Comparison of ENCODE assay signal across 22 cellular contexts in the genomic region with DNA sequence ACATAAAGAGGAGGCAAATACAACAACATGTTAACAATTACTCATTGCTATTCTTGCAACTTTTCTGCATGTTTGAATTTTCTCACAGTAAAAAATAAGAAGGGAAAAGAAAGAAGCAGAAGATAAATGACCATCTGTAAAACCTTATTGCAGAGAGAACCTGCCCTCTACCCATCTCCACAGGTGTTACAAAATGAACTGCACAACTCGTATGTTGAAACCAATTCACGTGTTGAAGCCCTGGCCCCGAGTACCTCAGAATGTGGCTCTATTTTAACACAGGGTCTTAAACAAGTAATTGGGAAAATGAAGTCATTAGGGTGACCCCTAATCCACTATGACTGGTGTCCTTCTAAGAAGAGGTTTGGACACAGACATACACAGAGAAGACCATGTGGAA. TPM values are rescaled to one million over a fixed set of nuclear protein-coding genes. Genes with fewer than 3 reads are reported as not detected.
A peak's percentile ranks its signal among the peaks of the same experiment; 100 is the strongest.
DNase-seq lines count a peak whose midpoint lies in the region; ATAC-seq and TF ChIP-seq lines count a peak whose summit lies in the region.
"Had no signal": no experiment of that assay in that cellular context is flagged by ENCODE, and none has a peak within 500 bp of the region (broad histone marks: within the 10 kb centered on the region; RNA-seq: fewer than 3 reads in every experiment).

No MANE protein-coding gene starts in this region.

- 98% methylated on average over 3 of the region's 3 CpGs for WGBS in esophagus muscularis mucosa

- no peak overlapping the region for H3K4me3 ChIP-seq in naive thymus-derived CD4-positive, alpha-beta T cell (ENCODE audit: low read length)
- no peak overlapping the region for H3K4me3 ChIP-seq in esophagus muscularis mucosa
- H3K4me3 ChIP-seq: BLaER1 treated with 17β-estradiol and CSF1 and Interleukin-3, amounts not matched to agents 10 nM and 100 nM; cardiac muscle cell; gastrocnemius medialis; mucosa of descending colon; thoracic aorta had no signal

- H3K27me3 ChIP-seq in CD4-positive, alpha-beta T cell (ENCODE audit: control insufficient read depth, insufficient read depth, low read length), result no peaks in the 10 kb centered on the region
- H3K27me3 ChIP-seq in naive thymus-derived CD4-positive, alpha-beta T cell (ENCODE audit: control insufficient read depth in 2 of 2, insufficient read depth in 2 of 2, low read length in 2 of 2), result no peaks in the 10 kb centered on the region
- H3K27me3 ChIP-seq in esophagus muscularis mucosa, result no peaks in the 10 kb centered on the region
- H3K27me3 ChIP-seq: BLaER1 treated with 17β-estradiol and CSF1 and Interleukin-3, amounts not matched to agents 10 nM and 100 nM; cardiac muscle cell; gastrocnemius medialis had no signal

- peak overlapping the region; percentile 11 for H3K27ac ChIP-seq in CD4-positive, alpha-beta T cell (ENCODE audit: low read depth, low read length)
- peak overlapping the region; percentile 32 for H3K27ac ChIP-seq in naive thymus-derived CD4-positive, alpha-beta T cell (ENCODE audit: low read depth, low read length)
- no peak overlapping the region for H3K27ac ChIP-seq in esophagus muscularis mucosa (replicated peaks in 1 of 4)
- H3K27ac ChIP-seq: BLaER1 treated with 17β-estradiol and CSF1 and Interleukin-3, amounts not matched to agents 10 nM and 100 nM; cardiac muscle cell had no signal

- peaks cover 3% of the 10 kb centered on the region for H3K9me3 Mint-ChIP-seq in CD4-positive, alpha-beta T cell
- peaks cover 7% of the 10 kb centered on the region for H3K9me3 Mint-ChIP-seq in chondrocyte (ENCODE audit: low read depth)
- peaks cover 0 to 24% (median 14%) of the 10 kb centered on the region in 11 donors for H3K9me3 Mint-ChIP-seq in naive thymus-derived CD4-positive, alpha-beta T cell

- intact Hi-C loops in CD4-positive, alpha-beta T cell (cut with DNase I, micrococcal nuclease), result no loop called here
- intact Hi-C loops in naive thymus-derived CD4-positive, alpha-beta T cell (cut with micrococcal nuclease), result no loop called here
- intact Hi-C loops in esophagus muscularis mucosa (cut with DNase I), result no loop called here

- H3K4me3 Mint-ChIP-seq in CD4-positive, alpha-beta T cell, result no peak overlapping the region
- H3K4me3 Mint-ChIP-seq in chondrocyte (ENCODE audit: unreplicated experiment), result no peak overlapping the region
- H3K4me3 Mint-ChIP-seq in naive thymus-derived CD4-positive, alpha-beta T cell, result peak overlapping the region in 1 of 10 donors; percentile 18
- H3K4me3 Mint-ChIP-seq: activated CD4-positive, alpha-beta memory T cell treated with anti-CD3 and anti-CD28 coated beads, Interleukin-2, amount 10 ng/mL, durations not matched to agents 7 days and 5 days; stimulated activated effector memory CD8-positive, alpha-beta T cell treated with anti-CD3 and anti-CD28 coated beads, Interleukin-12 subunit alpha, Interleukin-12 subunit beta, amount 100 ng/mL, for 72 hours had no signal

- H3K9me3 ChIP-seq in CD4-positive, alpha-beta T cell (ENCODE audit: control insufficient read depth, low read length), result peaks cover 11% of the 10 kb centered on the region
- H3K9me3 ChIP-seq in naive thymus-derived CD4-positive, alpha-beta T cell (ENCODE audit: control insufficient read depth in 2 of 3, low read length in 3 of 3), result peaks cover 0 to 9% (median 6%) of the 10 kb centered on the region in 3 experiments
- no peaks in the 10 kb centered on the region for H3K9me3 ChIP-seq in esophagus muscularis mucosa
- H3K9me3 ChIP-seq: gastrocnemius medialis, mucosa of descending colon, thoracic aorta had no signal

- H3K4me1 Mint-ChIP-seq in CD4-positive, alpha-beta T cell (ENCODE audit: low read depth), result peaks cover 55% of the 10 kb centered on the region
- H3K4me1 Mint-ChIP-seq in chondrocyte (ENCODE audit: low read depth), result peaks cover 20% of the 10 kb centered on the region
- H3K4me1 Mint-ChIP-seq in naive thymus-derived CD4-positive, alpha-beta T cell, result peaks cover 26 to 66% (median 55%) of the 10 kb centered on the region in 7 donors

- H3K27ac Mint-ChIP-seq in CD4-positive, alpha-beta T cell, result peak overlapping the region; percentile 73
- peak overlapping the region; percentile 89 for H3K27ac Mint-ChIP-seq in chondrocyte (ENCODE audit: unreplicated experiment)
- H3K27ac Mint-ChIP-seq in naive thymus-derived CD4-positive, alpha-beta T cell, result peak overlapping the region; percentile 18 to 81 (median 65)
- H3K27ac Mint-ChIP-seq: activated CD4-positive, alpha-beta memory T cell treated with anti-CD3 and anti-CD28 coated beads, Interleukin-2, amount 10 ng/mL, durations not matched to agents 7 days and 5 days; stimulated activated effector memory CD8-positive, alpha-beta T cell treated with anti-CD3 and anti-CD28 coated beads, Interleukin-12 subunit alpha, Interleukin-12 subunit beta, amount 100 ng/mL, for 72 hours had no signal

- DNase-seq in CD4-positive, alpha-beta T cell, result no peak
- DNase-seq in chondrocyte (ENCODE audit: low spot score) (no peak), esophagus muscularis mucosa (ENCODE audit: extremely low spot score) (no peak), NCI-H1092 (lab: John Stamatoyannopoulos, UW) (no peak), NCI-H2029 (lab: John Stamatoyannopoulos, UW) (no peak), NCI-H2196 treated with DMSO at 0.1 percent for 48 hours (lab: John Stamatoyannopoulos, UW; ENCODE audit: unreplicated experiment) (no peak)
- DNase-seq in naive thymus-derived CD4-positive, alpha-beta T cell, result no peak
- DNase-seq: activated CD4-positive, alpha-beta memory T cell treated with anti-CD3 and anti-CD28 coated beads, Interleukin-2, amount 10 ng/mL, durations not matched to agents 7 days and 5 days; activated CD4-positive, CD25-positive, alpha-beta regulatory T cell; amygdala; gastrocnemius medialis; KG1; MM.1S; mucosa of descending colon; NCI-H1417 treated with DMSO at 0.1 percent for 48 hours; NCI-H524 treated with DMSO at 0.1 percent for 48 hours; SHP77 had no signal

- CTCF ChIA-PET in CD4-positive, alpha-beta T cell (lab: Charles Lee), result no interaction called here
- CTCF ChIA-PET in naive thymus-derived CD4-positive, alpha-beta T cell (lab: Charles Lee), result interaction anchor here (0.5 to 0.6 kb wide), 3 partner anchors 19 to 888 kb away, joined by 3 read pairs; no protein-coding TSS in a partner anchor

- TF ChIP-seq CTCF in CD4-positive, alpha-beta T cell (IDR thresholded peaks at IDR 0.05), result no peak
- no peak for TF ChIP-seq CTCF in chondrocyte (IDR thresholded peaks at IDR 0.05)
- TF ChIP-seq CTCF in esophagus muscularis mucosa (IDR thresholded peaks at IDR 0.05), result no peak

- TF ChIP-seq POLR2A in esophagus muscularis mucosa (IDR thresholded peaks at IDR 0.05; ENCODE audit: low read depth), result no peak

- ATAC-seq in CD4-positive, alpha-beta T cell (ENCODE audit: poor library complexity), result no peak
- peak; percentile 2 for ATAC-seq in HG02938 (IDR thresholded peaks at IDR 0.05; ENCODE audit: unreplicated experiment)
- ATAC-seq in naive thymus-derived CD4-positive, alpha-beta T cell, result no peak

- peaks cover 0 to 2% of the 10 kb centered on the region in 2 donors for H3K4me1 ChIP-seq in naive thymus-derived CD4-positive, alpha-beta T cell (ENCODE audit: control insufficient read depth in 2 of 2, insufficient read depth in 2 of 2, low read length in 2 of 2)
- peaks cover 0 to 39% (median 9%) of the 10 kb centered on the region in 4 donors for H3K4me1 ChIP-seq in esophagus muscularis mucosa

- POLR2A ChIA-PET in CD4-positive, alpha-beta T cell (lab: Charles Lee), result no interaction called here
- POLR2A ChIA-PET in naive thymus-derived CD4-positive, alpha-beta T cell (lab: Charles Lee), result no interaction called here

- peaks cover 0 to 11% (median 0%) of the 10 kb centered on the region in 3 experiments for H3K36me3 ChIP-seq in naive thymus-derived CD4-positive, alpha-beta T cell (ENCODE audit: control insufficient read depth in 2 of 3, insufficient read depth in 3 of 3, low read length in 3 of 3)
- no peaks in the 10 kb centered on the region for H3K36me3 ChIP-seq in esophagus muscularis mucosa
- H3K36me3 ChIP-seq: cardiac muscle cell, gastrocnemius medialis, thoracic aorta had no signal

- TF ChIP-seq EP300 in esophagus muscularis mucosa (IDR thresholded peaks at IDR 0.05), result no peak

- peaks cover 68% of the 10 kb centered on the region for H3K36me3 Mint-ChIP-seq in CD4-positive, alpha-beta T cell (ENCODE audit: low read depth)
- H3K36me3 Mint-ChIP-seq in chondrocyte (ENCODE audit: low read depth), result peaks cover 5% of the 10 kb centered on the region
- peaks cover 17 to 50% (median 31%) of the 10 kb centered on the region in 5 donors for H3K36me3 Mint-ChIP-seq in naive thymus-derived CD4-positive, alpha-beta T cell

- no peaks in the 10 kb centered on the region for H3K27me3 Mint-ChIP-seq in CD4-positive, alpha-beta T cell
- no peaks in the 10 kb centered on the region for H3K27me3 Mint-ChIP-seq in chondrocyte (ENCODE audit: low read depth)
- H3K27me3 Mint-ChIP-seq in naive thymus-derived CD4-positive, alpha-beta T cell, result no peaks in the 10 kb centered on the region
- H3K27me3 Mint-ChIP-seq: activated CD4-positive, alpha-beta memory T cell treated with anti-CD3 and anti-CD28 coated beads, Interleukin-2, amount 10 ng/mL, durations not matched to agents 7 days and 5 days had no signal

RNA-seq across cellular contexts. Expression of a gene that starts 39.5 kb away (rescaled TPM):
- total RNA-seq in CD4-positive, alpha-beta T cell, result 100 to 1,000 TPM; 124 to 127 TPM
- 129 to 161 TPM (median 155 TPM) in 3 replicates for total RNA-seq in chondrocyte
- total RNA-seq in naive thymus-derived CD4-positive, alpha-beta T cell, result 100 to 1,000 TPM; 103 to 192 (median 149) TPM
- 100 to 1,000 TPM; 120 to 156 TPM for polyA plus RNA-seq in naive thymus-derived CD4-positive, alpha-beta T cell
- 100 to 1,000 TPM; 114 to 180 (median 145) TPM for total RNA-seq in esophagus muscularis mucosa

Comparison
In these comparisons a context has a peak if more than half of its experiments do, and no peak if none do; other contexts are left out.
1. H3K27ac ChIP-seq: peak in CD4-positive, alpha-beta T cell (single experiment) and naive thymus-derived CD4-positive, alpha-beta T cell (single experiment); none in esophagus muscularis mucosa (0 of 4).
2. Peak in every context shown above with its lines, with median percentiles within 50 percentile points of each other: H3K27ac Mint-ChIP-seq.